In genomic region chr3:188689101-188689574, GRCh38 we compare ENCODE assay signal across 8 cellular contexts.
DNase-seq lines count a peak whose midpoint lies in the region; ATAC-seq and TF ChIP-seq lines count a peak whose summit lies in the region.
"Had no signal": no experiment of that assay in that cellular context is flagged by ENCODE, and none has a peak within 500 bp of the region (broad histone marks: within the 10 kb centered on the region; RNA-seq: fewer than 3 reads in every experiment).

No MANE protein-coding gene starts in this region.

- no peak for TF ChIP-seq POLR2A in right lobe of liver (IDR thresholded peaks at IDR 0.05)

- peak overlapping the region; percentile 80 for H3K27ac Mint-ChIP-seq in dendritic cell treated with granulocyte-macrophage colony-stimulating factor and Interleukin-4, amounts not matched to agents 40 ng/mL and 50 ng/mL, for 4 days
- no peak overlapping the region for H3K27ac Mint-ChIP-seq in activated T-helper 2 cell treated with anti-CD3 and anti-CD28 coated beads, Interferon-gamma antibody, Interleukin-2, Interleukin-4, amounts not matched to agents 10 μg/mL and 5 μg/mL and 100 μg/mL, durations not matched to agents 14 hours and 24 hours and 36 hours

- TF ChIP-seq CTCF in right lobe of liver (IDR thresholded peaks at IDR 0.05) (no peak), thoracic aorta (IDR thresholded peaks at IDR 0.05) (no peak)

- H3K36me3 ChIP-seq in right lobe of liver (no peaks in the 10 kb centered on the region), thoracic aorta (no peaks in the 10 kb centered on the region)

- ATAC-seq in right lobe of liver (peak; percentile 66 to 83 (median 82)), thoracic aorta (ENCODE audit: insufficient number of reproducible peaks, low FRiP score, low read depth) (peak; percentile 47)

- H3K4me3 ChIP-seq in right lobe of liver (no peak overlapping the region), thoracic aorta (no peak overlapping the region)

- no peaks in the 10 kb centered on the region for H3K27me3 Mint-ChIP-seq in dendritic cell treated with granulocyte-macrophage colony-stimulating factor and Interleukin-4, amounts not matched to agents 40 ng/mL and 50 ng/mL, for 4 days
- H3K27me3 Mint-ChIP-seq in activated T-helper 2 cell treated with anti-CD3 and anti-CD28 coated beads, Interferon-gamma antibody, Interleukin-2, Interleukin-4, amounts not matched to agents 10 μg/mL and 5 μg/mL and 100 μg/mL, durations not matched to agents 14 hours and 24 hours and 36 hours (ENCODE audit: low read depth): no peaks in the 10 kb centered on the region

- no peaks in the 10 kb centered on the region for H3K27me3 ChIP-seq in right lobe of liver
- no peaks in the 10 kb centered on the region for H3K27me3 ChIP-seq in thoracic aorta (replicated peaks; ENCODE audit: insufficient read depth)

- H3K4me1 Mint-ChIP-seq in dendritic cell treated with granulocyte-macrophage colony-stimulating factor and Interleukin-4, amounts not matched to agents 40 ng/mL and 50 ng/mL, for 4 days (ENCODE audit: low read depth): peaks cover 67% of the 10 kb centered on the region
- peaks cover 28% of the 10 kb centered on the region for H3K4me1 Mint-ChIP-seq in activated T-helper 2 cell treated with anti-CD3 and anti-CD28 coated beads, Interferon-gamma antibody, Interleukin-2, Interleukin-4, amounts not matched to agents 10 μg/mL and 5 μg/mL and 100 μg/mL, durations not matched to agents 14 hours and 24 hours and 36 hours (ENCODE audit: low read depth)

- intact Hi-C loops in dendritic cell treated with granulocyte-macrophage colony-stimulating factor and Interleukin-4, amounts not matched to agents 40 ng/mL and 50 ng/mL, for 4 days (cut with micrococcal nuclease): no loop called here
- intact Hi-C loops in right lobe of liver (cut with DNase I): no loop called here
- intact Hi-C loops in activated T-helper 2 cell treated with anti-CD3 and anti-CD28 coated beads, Interferon-gamma antibody, Interleukin-2, Interleukin-4, amounts not matched to agents 10 μg/mL and 5 μg/mL and 100 μg/mL, durations not matched to agents 14 hours and 24 hours and 36 hours (cut with micrococcal nuclease): loop anchor here (10.0 kb wide), 1 partner anchor 364 kb away; no protein-coding TSS in a partner anchor

- 16% methylated on average over 2 of the region's 2 CpGs for WGBS in right lobe of liver (ENCODE audit: insufficient coverage, low coverage, low lambda C conversion rate, missing lambda C conversion rate)

- H3K9me3 ChIP-seq in right lobe of liver (no peaks in the 10 kb centered on the region), thoracic aorta (no peaks in the 10 kb centered on the region)

- peaks cover 9% of the 10 kb centered on the region for H3K36me3 Mint-ChIP-seq in dendritic cell treated with granulocyte-macrophage colony-stimulating factor and Interleukin-4, amounts not matched to agents 40 ng/mL and 50 ng/mL, for 4 days (ENCODE audit: low read depth)
- peaks cover 9% of the 10 kb centered on the region for H3K36me3 Mint-ChIP-seq in activated T-helper 2 cell treated with anti-CD3 and anti-CD28 coated beads, Interferon-gamma antibody, Interleukin-2, Interleukin-4, amounts not matched to agents 10 μg/mL and 5 μg/mL and 100 μg/mL, durations not matched to agents 14 hours and 24 hours and 36 hours (ENCODE audit: low read depth)

- DNase-seq in NCI-H226 (peak; percentile 5), right lobe of liver (peak in 2 of 3 donors; percentile 51 to 59), thoracic aorta (ENCODE audit: low spot score) (no peak), OCI-M2 (lab: John Stamatoyannopoulos, UW; ENCODE audit: unreplicated experiment) (no peak)
- no peak for DNase-seq in activated CD4-positive, alpha-beta T cell treated with anti-CD3 and anti-CD28 coated beads for 1 hour
- DNase-seq in activated T-helper 2 cell treated with anti-CD3 and anti-CD28 coated beads, Interferon-gamma antibody, Interleukin-2, Interleukin-4, amounts not matched to agents 10 μg/mL and 5 μg/mL and 100 μg/mL, durations not matched to agents 14 hours and 24 hours and 36 hours (ENCODE audit: low spot score): no peak
- DNase-seq: NCI-H446 had no signal

- H3K9me3 Mint-ChIP-seq in dendritic cell treated with granulocyte-macrophage colony-stimulating factor and Interleukin-4, amounts not matched to agents 40 ng/mL and 50 ng/mL, for 4 days: peaks cover 6% of the 10 kb centered on the region
- H3K9me3 Mint-ChIP-seq in activated T-helper 2 cell treated with anti-CD3 and anti-CD28 coated beads, Interferon-gamma antibody, Interleukin-2, Interleukin-4, amounts not matched to agents 10 μg/mL and 5 μg/mL and 100 μg/mL, durations not matched to agents 14 hours and 24 hours and 36 hours: no peaks in the 10 kb centered on the region

- H3K27ac ChIP-seq in right lobe of liver: peak overlapping the region; percentile 23 to 72 (median 71)
- H3K27ac ChIP-seq in thoracic aorta: peak overlapping the region; percentile 53 to 64

- no peak overlapping the region for H3K4me3 Mint-ChIP-seq in dendritic cell treated with granulocyte-macrophage colony-stimulating factor and Interleukin-4, amounts not matched to agents 40 ng/mL and 50 ng/mL, for 4 days
- no peak overlapping the region for H3K4me3 Mint-ChIP-seq in activated T-helper 2 cell treated with anti-CD3 and anti-CD28 coated beads, Interferon-gamma antibody, Interleukin-2, Interleukin-4, amounts not matched to agents 10 μg/mL and 5 μg/mL and 100 μg/mL, durations not matched to agents 14 hours and 24 hours and 36 hours (ENCODE audit: low read depth)

- H3K4me1 ChIP-seq in right lobe of liver (peaks cover 0 to 39% (median 2%) of the 10 kb centered on the region in 4 donors), thoracic aorta (ENCODE audit: control insufficient read depth in 1 of 2, low read depth in 2 of 2) (peaks cover 30 to 82% of the 10 kb centered on the region in 2 donors)

Comparison
In these comparisons a context has a peak if more than half of its experiments do, and no peak if none do; other contexts are left out.
1. DNase-seq: peak in NCI-H226 (single experiment) and right lobe of liver (2 of 3); none in thoracic aorta (single experiment), activated CD4-positive, alpha-beta T cell treated with anti-CD3 and anti-CD28 coated beads for 1 hour (single experiment), OCI-M2 (single experiment) and activated T-helper 2 cell treated with anti-CD3 and anti-CD28 coated beads, Interferon-gamma antibody, Interleukin-2, Interleukin-4, amounts not matched to agents 10 μg/mL and 5 μg/mL and 100 μg/mL, durations not matched to agents 14 hours and 24 hours and 36 hours (single experiment).